Comparison of ENCODE assay signal across 1 cellular context in genomic region chr1:61588736-61589381, GRCh38.
A peak's percentile ranks its signal among the peaks of the same experiment; 100 is the strongest.
TF ChIP-seq lines count a peak whose summit lies in the region.

No MANE protein-coding gene starts in this region.

TF ChIP-seq in HEK293, 187 proteins besides CTCF, POLR2A, EP300 and RAD21 (continued from another document):
- TF ChIP-seq ZNF398 (tag by site-specific recombination; IDR thresholded peaks at IDR 0.05) (peak; percentile 49), ZNF518A (tag by site-specific recombination; conservative IDR thresholded peaks at IDR 0.05; ENCODE audit: low read depth) (peak; percentile 19; the same call in 1 of the 2 replicates), ZNF366 (tag by site-specific recombination; conservative IDR thresholded peaks at IDR 0.05) (peak; percentile 46), KLF9 (tag by site-specific recombination; IDR thresholded peaks at IDR 0.05; ENCODE audit: low read depth) (peak; percentile 66), SALL2 (tag by site-specific recombination; IDR thresholded peaks at IDR 0.05; ENCODE audit: borderline replicate concordance) (no peak), ZBTB17 (tag by site-specific recombination; IDR thresholded peaks at IDR 0.05) (0 out of 2 replicates have a peak, but pooled peaks have one; percentile 33), ZNF501 (tag by site-specific recombination; IDR thresholded peaks at IDR 0.05) (no peak), PRDM1 (tag by site-specific recombination; IDR thresholded peaks at IDR 0.05) (peak; percentile 75)
